ENCODE assay signal across 1 cellular context in the genomic region with DNA sequence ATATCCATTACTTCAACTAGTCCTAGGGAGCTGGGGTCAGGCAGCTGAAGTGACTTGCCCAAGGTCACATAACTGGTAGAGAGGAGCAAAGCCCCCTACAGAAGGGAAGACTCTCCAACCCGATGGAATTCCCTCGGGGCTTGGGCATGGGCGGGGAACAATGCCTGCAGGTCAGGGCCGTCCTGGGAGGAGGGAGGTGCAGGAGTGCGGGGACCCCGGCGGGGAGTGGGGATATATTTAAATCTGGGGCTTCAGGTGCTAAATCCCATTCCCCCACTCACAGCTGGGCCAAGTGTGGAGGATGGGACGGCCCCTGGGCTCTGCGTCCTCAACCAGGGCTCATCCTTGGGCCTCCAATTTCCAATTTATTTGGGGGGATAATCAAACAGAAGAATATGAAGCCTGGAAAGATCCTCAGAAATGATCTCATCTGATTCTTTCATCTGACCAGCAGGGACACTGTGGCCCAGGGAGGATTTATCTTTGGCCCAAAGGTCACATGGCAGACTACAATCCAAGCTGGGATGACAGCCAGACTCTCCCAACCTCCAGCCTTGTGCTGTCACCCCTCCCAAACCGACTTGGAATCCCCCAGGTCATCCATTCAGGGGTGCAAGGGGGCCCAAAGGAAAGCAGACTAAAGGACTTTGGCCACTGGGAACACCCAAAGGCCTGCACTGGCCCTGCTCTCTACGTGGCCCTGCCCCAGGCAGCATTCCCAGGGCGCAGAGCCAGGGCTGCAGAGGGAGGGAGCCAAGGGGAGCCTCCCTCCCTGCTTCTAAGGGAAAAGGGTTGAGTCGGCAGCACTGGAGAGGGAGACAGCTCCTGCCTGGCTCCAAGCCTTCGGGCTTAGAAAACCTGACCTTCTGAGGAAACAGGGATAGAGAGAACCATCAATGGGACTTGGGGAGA.
TF ChIP-seq lines count a peak whose summit lies in the region.

No MANE protein-coding gene starts in this region.

TF ChIP-seq in HEK293, 187 proteins besides CTCF, POLR2A, EP300 and RAD21 (continued from another document):
- TF ChIP-seq ZNF292 (tag by site-specific recombination; IDR thresholded peaks at IDR 0.05; ENCODE audit: borderline replicate concordance, low read depth) (no peak), ZNF174 (tag by site-specific recombination; IDR thresholded peaks at IDR 0.05) (no peak), ZBTB17 (tag by site-specific recombination; IDR thresholded peaks at IDR 0.05) (0 out of 2 replicates have a peak, but pooled peaks have one; percentile 25), ZIC2 (tag by site-specific recombination; IDR thresholded peaks at IDR 0.05) (peak; percentile 19; the same call in 1 of the 2 replicates), HOXC10 (CRISPR knock-in tag; IDR thresholded peaks at IDR 0.05) (no peak), ZNF544 (tag by site-specific recombination; IDR thresholded peaks at IDR 0.05) (no peak), ZNF133 (tag by site-specific recombination; IDR thresholded peaks at IDR 0.05) (no peak), ZNF214 (tag by site-specific recombination; IDR thresholded peaks at IDR 0.05; ENCODE audit: borderline replicate concordance) (no peak), ZNF707 (tag by site-specific recombination; IDR thresholded peaks at IDR 0.05) (no peak), ZNF266 (tag by site-specific recombination; IDR thresholded peaks at IDR 0.05; ENCODE audit: low read depth) (no peak), WT1 (tag by site-specific recombination; IDR thresholded peaks at IDR 0.05) (0 out of 2 replicates have a peak, but pooled peaks have one; percentile 39), ZBTB20 (tag by site-specific recombination; IDR thresholded peaks at IDR 0.05) (no peak)
- TF ChIP-seq, protein P1, sequence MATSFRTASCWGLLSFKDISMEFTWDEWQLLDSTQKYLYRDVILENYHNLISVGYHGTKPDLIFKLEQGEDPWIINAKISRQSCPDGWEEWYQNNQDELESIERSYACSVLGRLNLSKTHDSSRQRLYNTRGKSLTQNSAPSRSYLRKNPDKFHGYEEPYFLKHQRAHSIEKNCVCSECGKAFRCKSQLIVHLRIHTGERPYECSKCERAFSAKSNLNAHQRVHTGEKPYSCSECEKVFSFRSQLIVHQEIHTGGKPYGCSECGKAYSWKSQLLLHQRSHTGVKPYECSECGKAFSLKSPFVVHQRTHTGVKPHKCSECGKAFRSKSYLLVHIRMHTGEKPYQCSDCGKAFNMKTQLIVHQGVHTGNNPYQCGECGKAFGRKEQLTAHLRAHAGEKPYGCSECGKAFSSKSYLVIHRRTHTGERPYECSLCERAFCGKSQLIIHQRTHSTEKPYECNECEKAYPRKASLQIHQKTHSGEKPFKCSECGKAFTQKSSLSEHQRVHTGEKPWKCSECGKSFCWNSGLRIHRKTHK (tag by site-specific recombination; IDR thresholded peaks at IDR 0.05) = no peak
- TF ChIP-seq, protein P2, sequence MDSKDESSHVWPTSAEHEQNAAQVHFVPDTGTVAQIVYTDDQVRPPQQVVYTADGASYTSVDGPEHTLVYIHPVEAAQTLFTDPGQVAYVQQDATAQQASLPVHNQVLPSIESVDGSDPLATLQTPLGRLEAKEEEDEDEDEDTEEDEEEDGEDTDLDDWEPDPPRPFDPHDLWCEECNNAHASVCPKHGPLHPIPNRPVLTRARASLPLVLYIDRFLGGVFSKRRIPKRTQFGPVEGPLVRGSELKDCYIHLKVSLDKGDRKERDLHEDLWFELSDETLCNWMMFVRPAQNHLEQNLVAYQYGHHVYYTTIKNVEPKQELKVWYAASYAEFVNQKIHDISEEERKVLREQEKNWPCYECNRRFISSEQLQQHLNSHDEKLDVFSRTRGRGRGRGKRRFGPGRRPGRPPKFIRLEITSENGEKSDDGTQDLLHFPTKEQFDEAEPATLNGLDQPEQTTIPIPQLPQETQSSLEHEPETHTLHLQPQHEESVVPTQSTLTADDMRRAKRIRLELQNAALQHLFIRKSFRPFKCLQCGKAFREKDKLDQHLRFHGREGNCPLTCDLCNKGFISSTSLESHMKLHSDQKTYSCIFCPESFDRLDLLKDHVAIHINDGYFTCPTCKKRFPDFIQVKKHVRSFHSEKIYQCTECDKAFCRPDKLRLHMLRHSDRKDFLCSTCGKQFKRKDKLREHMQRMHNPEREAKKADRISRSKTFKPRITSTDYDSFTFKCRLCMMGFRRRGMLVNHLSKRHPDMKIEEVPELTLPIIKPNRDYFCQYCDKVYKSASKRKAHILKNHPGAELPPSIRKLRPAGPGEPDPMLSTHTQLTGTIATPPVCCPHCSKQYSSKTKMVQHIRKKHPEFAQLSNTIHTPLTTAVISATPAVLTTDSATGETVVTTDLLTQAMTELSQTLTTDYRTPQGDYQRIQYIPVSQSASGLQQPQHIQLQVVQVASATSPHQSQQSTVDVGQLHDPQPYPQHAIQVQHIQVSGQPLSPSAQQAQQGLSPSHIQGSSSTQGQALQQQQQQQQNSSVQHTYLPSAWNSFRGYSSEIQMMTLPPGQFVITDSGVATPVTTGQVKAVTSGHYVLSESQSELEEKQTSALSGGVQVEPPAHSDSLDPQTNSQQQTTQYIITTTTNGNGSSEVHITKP (tag by site-specific recombination; IDR thresholded peaks at IDR 0.05) = 0 out of 2 replicates have a peak, but pooled peaks have one; percentile 32
- TF ChIP-seq, protein P3, sequence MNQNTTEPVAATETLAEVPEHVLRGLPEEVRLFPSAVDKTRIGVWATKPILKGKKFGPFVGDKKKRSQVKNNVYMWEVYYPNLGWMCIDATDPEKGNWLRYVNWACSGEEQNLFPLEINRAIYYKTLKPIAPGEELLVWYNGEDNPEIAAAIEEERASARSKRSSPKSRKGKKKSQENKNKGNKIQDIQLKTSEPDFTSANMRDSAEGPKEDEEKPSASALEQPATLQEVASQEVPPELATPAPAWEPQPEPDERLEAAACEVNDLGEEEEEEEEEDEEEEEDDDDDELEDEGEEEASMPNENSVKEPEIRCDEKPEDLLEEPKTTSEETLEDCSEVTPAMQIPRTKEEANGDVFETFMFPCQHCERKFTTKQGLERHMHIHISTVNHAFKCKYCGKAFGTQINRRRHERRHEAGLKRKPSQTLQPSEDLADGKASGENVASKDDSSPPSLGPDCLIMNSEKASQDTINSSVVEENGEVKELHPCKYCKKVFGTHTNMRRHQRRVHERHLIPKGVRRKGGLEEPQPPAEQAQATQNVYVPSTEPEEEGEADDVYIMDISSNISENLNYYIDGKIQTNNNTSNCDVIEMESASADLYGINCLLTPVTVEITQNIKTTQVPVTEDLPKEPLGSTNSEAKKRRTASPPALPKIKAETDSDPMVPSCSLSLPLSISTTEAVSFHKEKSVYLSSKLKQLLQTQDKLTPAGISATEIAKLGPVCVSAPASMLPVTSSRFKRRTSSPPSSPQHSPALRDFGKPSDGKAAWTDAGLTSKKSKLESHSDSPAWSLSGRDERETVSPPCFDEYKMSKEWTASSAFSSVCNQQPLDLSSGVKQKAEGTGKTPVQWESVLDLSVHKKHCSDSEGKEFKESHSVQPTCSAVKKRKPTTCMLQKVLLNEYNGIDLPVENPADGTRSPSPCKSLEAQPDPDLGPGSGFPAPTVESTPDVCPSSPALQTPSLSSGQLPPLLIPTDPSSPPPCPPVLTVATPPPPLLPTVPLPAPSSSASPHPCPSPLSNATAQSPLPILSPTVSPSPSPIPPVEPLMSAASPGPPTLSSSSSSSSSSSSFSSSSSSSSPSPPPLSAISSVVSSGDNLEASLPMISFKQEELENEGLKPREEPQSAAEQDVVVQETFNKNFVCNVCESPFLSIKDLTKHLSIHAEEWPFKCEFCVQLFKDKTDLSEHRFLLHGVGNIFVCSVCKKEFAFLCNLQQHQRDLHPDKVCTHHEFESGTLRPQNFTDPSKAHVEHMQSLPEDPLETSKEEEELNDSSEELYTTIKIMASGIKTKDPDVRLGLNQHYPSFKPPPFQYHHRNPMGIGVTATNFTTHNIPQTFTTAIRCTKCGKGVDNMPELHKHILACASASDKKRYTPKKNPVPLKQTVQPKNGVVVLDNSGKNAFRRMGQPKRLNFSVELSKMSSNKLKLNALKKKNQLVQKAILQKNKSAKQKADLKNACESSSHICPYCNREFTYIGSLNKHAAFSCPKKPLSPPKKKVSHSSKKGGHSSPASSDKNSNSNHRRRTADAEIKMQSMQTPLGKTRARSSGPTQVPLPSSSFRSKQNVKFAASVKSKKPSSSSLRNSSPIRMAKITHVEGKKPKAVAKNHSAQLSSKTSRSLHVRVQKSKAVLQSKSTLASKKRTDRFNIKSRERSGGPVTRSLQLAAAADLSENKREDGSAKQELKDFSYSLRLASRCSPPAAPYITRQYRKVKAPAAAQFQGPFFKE (tag by site-specific recombination; IDR thresholded peaks at IDR 0.05; ENCODE audit: borderline replicate concordance) = no peak
- TF ChIP-seq, protein P4, sequence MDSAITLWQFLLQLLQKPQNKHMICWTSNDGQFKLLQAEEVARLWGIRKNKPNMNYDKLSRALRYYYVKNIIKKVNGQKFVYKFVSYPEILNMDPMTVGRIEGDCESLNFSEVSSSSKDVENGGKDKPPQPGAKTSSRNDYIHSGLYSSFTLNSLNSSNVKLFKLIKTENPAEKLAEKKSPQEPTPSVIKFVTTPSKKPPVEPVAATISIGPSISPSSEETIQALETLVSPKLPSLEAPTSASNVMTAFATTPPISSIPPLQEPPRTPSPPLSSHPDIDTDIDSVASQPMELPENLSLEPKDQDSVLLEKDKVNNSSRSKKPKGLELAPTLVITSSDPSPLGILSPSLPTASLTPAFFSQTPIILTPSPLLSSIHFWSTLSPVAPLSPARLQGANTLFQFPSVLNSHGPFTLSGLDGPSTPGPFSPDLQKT (IDR thresholded peaks at IDR 0.05; ENCODE audit: borderline replicate concordance, low read depth, low read length) = no peak
TF ChIP-seq in HEK293: peak in this region for 8.
